Comparison of ENCODE assay signal across 1 cellular context in the genomic region with DNA sequence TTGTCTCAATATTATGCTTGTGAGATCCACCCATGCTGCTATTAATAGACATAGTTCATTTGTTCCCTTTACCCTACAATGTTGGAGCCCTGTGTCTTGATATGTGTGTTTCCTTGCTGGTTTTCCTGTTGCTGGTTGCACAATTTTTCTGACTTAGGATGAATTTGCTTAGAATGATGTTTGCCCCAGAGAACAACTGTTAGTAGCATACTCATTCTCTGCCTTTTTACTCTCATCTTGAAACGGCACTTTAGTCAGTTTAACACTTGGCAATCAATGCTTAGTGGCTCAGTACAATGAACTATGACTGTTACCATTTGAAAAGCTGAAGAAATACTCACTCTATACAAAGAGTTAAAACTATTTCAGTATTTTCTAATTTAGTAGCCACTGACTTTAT.
TF ChIP-seq lines count a peak whose summit lies in the region.

No MANE protein-coding gene starts in this region.

TF ChIP-seq in GM23338, 12 proteins besides CTCF, POLR2A, EP300 and RAD21 (continued from another document):
- TF ChIP-seq EZH2 (IDR thresholded peaks at IDR 0.05; ENCODE audit: low read depth, unreplicated experiment) = no peak
- TF ChIP-seq POLR2AphosphoS5 (IDR thresholded peaks at IDR 0.05; ENCODE audit: low read depth) = no peak
- TF ChIP-seq NANOG (IDR thresholded peaks at IDR 0.05; ENCODE audit: borderline replicate concordance) = no peak
- TF ChIP-seq, protein P1, sequence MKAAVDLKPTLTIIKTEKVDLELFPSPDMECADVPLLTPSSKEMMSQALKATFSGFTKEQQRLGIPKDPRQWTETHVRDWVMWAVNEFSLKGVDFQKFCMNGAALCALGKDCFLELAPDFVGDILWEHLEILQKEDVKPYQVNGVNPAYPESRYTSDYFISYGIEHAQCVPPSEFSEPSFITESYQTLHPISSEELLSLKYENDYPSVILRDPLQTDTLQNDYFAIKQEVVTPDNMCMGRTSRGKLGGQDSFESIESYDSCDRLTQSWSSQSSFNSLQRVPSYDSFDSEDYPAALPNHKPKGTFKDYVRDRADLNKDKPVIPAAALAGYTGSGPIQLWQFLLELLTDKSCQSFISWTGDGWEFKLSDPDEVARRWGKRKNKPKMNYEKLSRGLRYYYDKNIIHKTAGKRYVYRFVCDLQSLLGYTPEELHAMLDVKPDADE (IDR thresholded peaks at IDR 0.05) = no peak
- no peak for TF ChIP-seq EZH2phosphoT487 (IDR thresholded peaks at IDR 0.05; ENCODE audit: unreplicated experiment)
- no peak for TF ChIP-seq ZNF331 (CRISPR knock-in tag; IDR thresholded peaks at IDR 0.05; ENCODE audit: low read depth)
- no peak for TF ChIP-seq CREB1 (CRISPR knock-in tag; IDR thresholded peaks at IDR 0.05; ENCODE audit: low read depth)
- TF ChIP-seq JUNB (IDR thresholded peaks at IDR 0.05; ENCODE audit: unreplicated experiment) = no peak
- TF ChIP-seq STAT1 (IDR thresholded peaks at IDR 0.05; ENCODE audit: unreplicated experiment) = no peak
- TF ChIP-seq, protein P2, sequence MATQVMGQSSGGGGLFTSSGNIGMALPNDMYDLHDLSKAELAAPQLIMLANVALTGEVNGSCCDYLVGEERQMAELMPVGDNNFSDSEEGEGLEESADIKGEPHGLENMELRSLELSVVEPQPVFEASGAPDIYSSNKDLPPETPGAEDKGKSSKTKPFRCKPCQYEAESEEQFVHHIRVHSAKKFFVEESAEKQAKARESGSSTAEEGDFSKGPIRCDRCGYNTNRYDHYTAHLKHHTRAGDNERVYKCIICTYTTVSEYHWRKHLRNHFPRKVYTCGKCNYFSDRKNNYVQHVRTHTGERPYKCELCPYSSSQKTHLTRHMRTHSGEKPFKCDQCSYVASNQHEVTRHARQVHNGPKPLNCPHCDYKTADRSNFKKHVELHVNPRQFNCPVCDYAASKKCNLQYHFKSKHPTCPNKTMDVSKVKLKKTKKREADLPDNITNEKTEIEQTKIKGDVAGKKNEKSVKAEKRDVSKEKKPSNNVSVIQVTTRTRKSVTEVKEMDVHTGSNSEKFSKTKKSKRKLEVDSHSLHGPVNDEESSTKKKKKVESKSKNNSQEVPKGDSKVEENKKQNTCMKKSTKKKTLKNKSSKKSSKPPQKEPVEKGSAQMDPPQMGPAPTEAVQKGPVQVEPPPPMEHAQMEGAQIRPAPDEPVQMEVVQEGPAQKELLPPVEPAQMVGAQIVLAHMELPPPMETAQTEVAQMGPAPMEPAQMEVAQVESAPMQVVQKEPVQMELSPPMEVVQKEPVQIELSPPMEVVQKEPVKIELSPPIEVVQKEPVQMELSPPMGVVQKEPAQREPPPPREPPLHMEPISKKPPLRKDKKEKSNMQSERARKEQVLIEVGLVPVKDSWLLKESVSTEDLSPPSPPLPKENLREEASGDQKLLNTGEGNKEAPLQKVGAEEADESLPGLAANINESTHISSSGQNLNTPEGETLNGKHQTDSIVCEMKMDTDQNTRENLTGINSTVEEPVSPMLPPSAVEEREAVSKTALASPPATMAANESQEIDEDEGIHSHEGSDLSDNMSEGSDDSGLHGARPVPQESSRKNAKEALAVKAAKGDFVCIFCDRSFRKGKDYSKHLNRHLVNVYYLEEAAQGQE (IDR thresholded peaks at IDR 0.05; ENCODE audit: unreplicated experiment) = no peak
TF ChIP-seq in GM23338: peak in this region for 0.
